ENCODE assay signal across 26 cellular contexts in the genomic region with DNA sequence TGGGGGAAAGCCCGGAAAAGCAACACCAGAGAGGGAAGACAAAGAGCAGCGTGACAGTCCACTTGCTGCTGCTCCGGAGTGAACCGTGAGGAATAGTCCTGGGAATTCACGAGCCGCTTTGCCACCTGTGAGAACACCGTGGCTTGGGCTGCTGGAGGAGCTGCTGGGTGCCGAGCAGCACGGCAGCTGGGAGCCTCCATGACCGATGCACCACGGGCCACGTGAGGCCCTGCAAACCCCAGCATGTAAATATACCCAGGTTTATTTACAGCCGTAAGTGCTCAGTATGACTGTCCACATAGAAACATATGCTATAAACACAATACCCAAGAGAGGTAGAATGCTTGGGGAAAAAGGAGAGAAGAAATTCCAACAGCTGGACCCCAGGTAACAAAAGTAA.
DNase-seq lines count a peak whose midpoint lies in the region; ATAC-seq and TF ChIP-seq lines count a peak whose summit lies in the region.
"Had no signal": no experiment of that assay in that cellular context is flagged by ENCODE, and none has a peak within 500 bp of the region (broad histone marks: within the 10 kb centered on the region; RNA-seq: fewer than 3 reads in every experiment).

No MANE protein-coding gene starts in this region.

- H3K36me3 ChIP-seq in GM23338 (ENCODE audit: insufficient read depth) (no peaks in the 10 kb centered on the region), mucosa of descending colon (ENCODE audit: low read depth) (no peaks in the 10 kb centered on the region), vagina (no peaks in the 10 kb centered on the region), Caco-2 (ENCODE audit: control insufficient read depth, insufficient read depth, low read length) (no peaks in the 10 kb centered on the region)
- H3K36me3 ChIP-seq: BE2C had no signal

- no peaks in the 10 kb centered on the region for H3F3A ChIP-seq in GM23338 (replicated peaks; ENCODE audit: low read depth)

- H3K36me3 Mint-ChIP-seq in GM23338 (ENCODE audit: low read depth) (peaks cover 7% of the 10 kb centered on the region), Caco-2 (ENCODE audit: insufficient read depth, unreplicated experiment) (no peaks in the 10 kb centered on the region)
- H3K36me3 Mint-ChIP-seq: CD14-positive monocyte had no signal

- no peaks in the 10 kb centered on the region for H3K79me2 ChIP-seq in GM23338 (replicated peaks; ENCODE audit: insufficient read depth)

- H4K20me1 ChIP-seq in GM23338 (replicated peaks; ENCODE audit: insufficient read depth): no peaks in the 10 kb centered on the region

- H3K27me3 ChIP-seq in GM23338 (ENCODE audit: insufficient read depth) (no peaks in the 10 kb centered on the region), vagina (no peaks in the 10 kb centered on the region), Caco-2 (replicated peaks; ENCODE audit: control insufficient read depth, insufficient read depth, low read length) (no peaks in the 10 kb centered on the region)
- H3K27me3 ChIP-seq: BE2C had no signal

- TF ChIP-seq CTCF in GM23338 (conservative IDR thresholded peaks at IDR 0.05; ENCODE audit: low read depth in 2 of 2) (no peak), mucosa of descending colon (IDR thresholded peaks at IDR 0.05) (no peak), vagina (IDR thresholded peaks at IDR 0.05) (no peak), Caco-2 (IDR thresholded peaks at IDR 0.05; ENCODE audit: insufficient read depth in 1 of 2, low read depth in 1 of 2, low read length in 1 of 2, severe bottlenecking in 1 of 2, unreplicated experiment in 1 of 2) (no peak)

- CTCF ChIA-PET in Caco-2 (lab: Charles Lee): no interaction called here

- no peaks in the 10 kb centered on the region for H3K9me3 ChIP-seq in mucosa of descending colon
- H3K9me3 ChIP-seq in vagina: no peaks in the 10 kb centered on the region
- no peaks in the 10 kb centered on the region for H3K9me3 ChIP-seq in Caco-2
- H3K9me3 ChIP-seq: BE2C had no signal

- H3K27me3 Mint-ChIP-seq in GM23338 (ENCODE audit: insufficient read depth, low read depth, poor library complexity): peaks cover 6% of the 10 kb centered on the region
- peaks cover 5% of the 10 kb centered on the region for H3K27me3 Mint-ChIP-seq in Caco-2 (ENCODE audit: insufficient read depth, unreplicated experiment)

- 0 out of 2 replicates have a peak overlapping the region, but pooled peaks have one; percentile 28 for H2AFZ ChIP-seq in GM23338

- no TSS peak for BruUV-seq in Caco-2 (replicated peaks; lab: Mats Ljungman, UMichigan)

- peaks cover 3% of the 10 kb centered on the region for H3K9me3 Mint-ChIP-seq in GM23338
- H3K9me3 Mint-ChIP-seq in Caco-2 (ENCODE audit: unreplicated experiment): peaks cover 9% of the 10 kb centered on the region
- H3K9me3 Mint-ChIP-seq: CD8-positive, alpha-beta memory T cell had no signal

- H3K4me2 ChIP-seq in GM23338: no peak overlapping the region

- H3K27ac ChIP-seq in GM23338 (ENCODE audit: low read depth) (no peak overlapping the region), vagina (no peak overlapping the region)
- H3K27ac ChIP-seq: SK-N-MC had no signal

- 0 out of 2 replicates have a peak, but pooled peaks cover 7% of the 10 kb centered on the region for H3K9me2 ChIP-seq in GM23338 (ENCODE audit: insufficient read depth)

- no peak for TF ChIP-seq POLR2A in vagina (IDR thresholded peaks at IDR 0.05)

- H3K4me1 Mint-ChIP-seq in GM23338: peaks cover 5% of the 10 kb centered on the region; the same call in 1 of the 3 replicates
- no peaks in the 10 kb centered on the region for H3K4me1 Mint-ChIP-seq in Caco-2 (ENCODE audit: low read depth, unreplicated experiment)
- H3K4me1 Mint-ChIP-seq: CD14-positive monocyte had no signal

- DNase-seq in NCI-H510A treated with DMSO at 0.1 percent for 48 hours (lab: John Stamatoyannopoulos, UW) (peak; percentile 33), NCI-H510A (lab: John Stamatoyannopoulos, UW) (no peak), GM23338 (ENCODE audit: low spot score) (no peak), NCI-H526 treated with DMSO at 0.1 percent for 48 hours (lab: John Stamatoyannopoulos, UW) (peak; percentile 5), mucosa of descending colon (no peak), vagina (ENCODE audit: extremely low spot score in 2 of 2) (no peak), Caco-2 (no peak)
- no peak for DNase-seq in stimulated activated naive CD4-positive, alpha-beta T cell (lab: John Stamatoyannopoulos, UW)
- DNase-seq: 8988T; ACHN; BE2C; CD8-positive, alpha-beta memory T cell; DMS79 treated with DMSO at 0.1 percent for 48 hours; GF-D8; HCEC 1CT; Kasumi-1; NCI-H1092 treated with DMSO at 0.1 percent for 48 hours; NCI-H1436; NCI-H1930; NCI-H2171; NCI-H226; NCI-H524; SIG-M5 had no signal

- H3K4me1 ChIP-seq in GM23338 (ENCODE audit: insufficient read depth) (no peaks in the 10 kb centered on the region), mucosa of descending colon (ENCODE audit: low read depth) (no peaks in the 10 kb centered on the region), vagina (no peaks in the 10 kb centered on the region), Caco-2 (no peaks in the 10 kb centered on the region)
- H3K4me1 ChIP-seq: BE2C had no signal

- no peak overlapping the region for H3K4me3 ChIP-seq in GM23338
- no peak overlapping the region for H3K4me3 ChIP-seq in mucosa of descending colon
- H3K4me3 ChIP-seq in vagina: no peak overlapping the region
- H3K4me3 ChIP-seq in Caco-2 (ENCODE audit: low read depth, low read length): no peak overlapping the region
- H3K4me3 ChIP-seq: K562, SK-N-MC had no signal

- ATAC-seq in GM23338 (no peak), mucosa of descending colon (peak; percentile 34)
- ATAC-seq: K562 had no signal

- no peak overlapping the region for H3K27ac Mint-ChIP-seq in GM23338
- no peak overlapping the region for H3K27ac Mint-ChIP-seq in Caco-2 (ENCODE audit: unreplicated experiment)
- H3K27ac Mint-ChIP-seq: CD14-positive monocyte; CD8-positive, alpha-beta memory T cell had no signal

- intact Hi-C loops in mucosa of descending colon (cut with DNase I, micrococcal nuclease) (no loop called here), vagina (cut with DNase I) (no loop called here), Caco-2 (cut with micrococcal nuclease; ENCODE audit: unreplicated experiment) (no loop called here)

- H3K4me3 Mint-ChIP-seq in GM23338 (no peak overlapping the region), Caco-2 (ENCODE audit: unreplicated experiment) (no peak overlapping the region)
- H3K4me3 Mint-ChIP-seq: CD14-positive monocyte; CD8-positive, alpha-beta memory T cell had no signal

- POLR2A ChIA-PET in Caco-2 (lab: Charles Lee): no interaction called here

TF ChIP-seq in GM23338, 12 proteins besides CTCF, POLR2A, EP300 and RAD21 (continues in another document):
- TF ChIP-seq POLR2AphosphoS5 (IDR thresholded peaks at IDR 0.05; ENCODE audit: low read depth) (no peak), JUNB (IDR thresholded peaks at IDR 0.05; ENCODE audit: unreplicated experiment) (no peak), EZH2phosphoT487 (IDR thresholded peaks at IDR 0.05; ENCODE audit: unreplicated experiment) (no peak), CREB1 (CRISPR knock-in tag; IDR thresholded peaks at IDR 0.05; ENCODE audit: low read depth) (no peak), ZNF114 (CRISPR knock-in tag; IDR thresholded peaks at IDR 0.05) (no peak), ZNF331 (CRISPR knock-in tag; IDR thresholded peaks at IDR 0.05; ENCODE audit: low read depth) (no peak), STAT1 (IDR thresholded peaks at IDR 0.05; ENCODE audit: unreplicated experiment) (no peak)
- TF ChIP-seq, protein P1, sequence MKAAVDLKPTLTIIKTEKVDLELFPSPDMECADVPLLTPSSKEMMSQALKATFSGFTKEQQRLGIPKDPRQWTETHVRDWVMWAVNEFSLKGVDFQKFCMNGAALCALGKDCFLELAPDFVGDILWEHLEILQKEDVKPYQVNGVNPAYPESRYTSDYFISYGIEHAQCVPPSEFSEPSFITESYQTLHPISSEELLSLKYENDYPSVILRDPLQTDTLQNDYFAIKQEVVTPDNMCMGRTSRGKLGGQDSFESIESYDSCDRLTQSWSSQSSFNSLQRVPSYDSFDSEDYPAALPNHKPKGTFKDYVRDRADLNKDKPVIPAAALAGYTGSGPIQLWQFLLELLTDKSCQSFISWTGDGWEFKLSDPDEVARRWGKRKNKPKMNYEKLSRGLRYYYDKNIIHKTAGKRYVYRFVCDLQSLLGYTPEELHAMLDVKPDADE (IDR thresholded peaks at IDR 0.05): no peak
- TF ChIP-seq, protein P2, sequence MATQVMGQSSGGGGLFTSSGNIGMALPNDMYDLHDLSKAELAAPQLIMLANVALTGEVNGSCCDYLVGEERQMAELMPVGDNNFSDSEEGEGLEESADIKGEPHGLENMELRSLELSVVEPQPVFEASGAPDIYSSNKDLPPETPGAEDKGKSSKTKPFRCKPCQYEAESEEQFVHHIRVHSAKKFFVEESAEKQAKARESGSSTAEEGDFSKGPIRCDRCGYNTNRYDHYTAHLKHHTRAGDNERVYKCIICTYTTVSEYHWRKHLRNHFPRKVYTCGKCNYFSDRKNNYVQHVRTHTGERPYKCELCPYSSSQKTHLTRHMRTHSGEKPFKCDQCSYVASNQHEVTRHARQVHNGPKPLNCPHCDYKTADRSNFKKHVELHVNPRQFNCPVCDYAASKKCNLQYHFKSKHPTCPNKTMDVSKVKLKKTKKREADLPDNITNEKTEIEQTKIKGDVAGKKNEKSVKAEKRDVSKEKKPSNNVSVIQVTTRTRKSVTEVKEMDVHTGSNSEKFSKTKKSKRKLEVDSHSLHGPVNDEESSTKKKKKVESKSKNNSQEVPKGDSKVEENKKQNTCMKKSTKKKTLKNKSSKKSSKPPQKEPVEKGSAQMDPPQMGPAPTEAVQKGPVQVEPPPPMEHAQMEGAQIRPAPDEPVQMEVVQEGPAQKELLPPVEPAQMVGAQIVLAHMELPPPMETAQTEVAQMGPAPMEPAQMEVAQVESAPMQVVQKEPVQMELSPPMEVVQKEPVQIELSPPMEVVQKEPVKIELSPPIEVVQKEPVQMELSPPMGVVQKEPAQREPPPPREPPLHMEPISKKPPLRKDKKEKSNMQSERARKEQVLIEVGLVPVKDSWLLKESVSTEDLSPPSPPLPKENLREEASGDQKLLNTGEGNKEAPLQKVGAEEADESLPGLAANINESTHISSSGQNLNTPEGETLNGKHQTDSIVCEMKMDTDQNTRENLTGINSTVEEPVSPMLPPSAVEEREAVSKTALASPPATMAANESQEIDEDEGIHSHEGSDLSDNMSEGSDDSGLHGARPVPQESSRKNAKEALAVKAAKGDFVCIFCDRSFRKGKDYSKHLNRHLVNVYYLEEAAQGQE (IDR thresholded peaks at IDR 0.05; ENCODE audit: unreplicated experiment): no peak

Comparison
In these comparisons a context has a peak if more than half of its experiments do, and no peak if none do; other contexts are left out.
1. DNase-seq: peak in NCI-H510A treated with DMSO at 0.1 percent for 48 hours (single experiment) and NCI-H526 treated with DMSO at 0.1 percent for 48 hours (single experiment); none in NCI-H510A (single experiment), GM23338 (single experiment), mucosa of descending colon (0 of 3), stimulated activated naive CD4-positive, alpha-beta T cell (0 of 6), vagina (0 of 2) and Caco-2 (0 of 2).